Comparison of ENCODE assay signal across 8 cellular contexts in the genomic region with DNA sequence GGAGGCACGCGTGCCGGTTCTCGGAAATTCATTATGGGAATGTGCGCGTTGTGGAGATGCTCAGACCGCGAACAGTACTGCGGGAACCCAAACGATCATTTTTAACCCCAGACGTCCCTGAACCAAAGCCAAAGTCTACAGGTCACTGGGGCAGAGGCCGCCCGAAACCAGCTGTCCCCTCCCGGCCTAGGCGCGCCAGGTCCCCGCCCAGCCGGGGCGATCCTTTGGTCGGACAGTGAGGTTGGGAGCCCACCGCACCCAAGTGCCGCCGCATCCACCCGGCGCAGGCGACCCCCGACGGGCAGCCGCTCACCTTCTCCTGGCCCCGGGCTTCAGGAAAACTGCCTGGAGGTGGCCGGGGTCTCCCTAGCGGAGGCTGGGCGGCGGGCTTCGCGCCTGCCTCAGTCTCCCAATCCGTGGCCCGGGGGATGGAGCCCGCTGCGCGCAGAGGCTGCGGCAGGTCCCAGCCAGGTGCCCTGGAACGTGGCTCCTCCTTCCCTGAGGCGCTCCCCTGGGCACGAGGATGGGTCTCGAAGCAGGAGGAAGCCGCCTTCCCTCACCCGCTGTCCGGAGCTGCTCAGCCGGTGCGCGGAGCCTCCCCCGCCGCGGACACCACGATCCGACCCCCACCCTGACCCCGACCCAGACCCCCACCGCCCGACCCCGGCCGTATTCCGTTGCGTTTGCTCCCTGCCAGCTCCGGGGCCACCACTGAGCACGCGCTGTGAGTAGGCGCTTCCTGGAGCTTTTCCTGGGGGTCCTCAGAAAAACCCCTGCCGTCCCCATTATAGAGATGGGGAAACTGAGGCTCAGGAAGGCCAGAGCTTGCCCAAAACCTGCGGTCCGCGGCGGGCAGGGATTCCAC. TPM values are rescaled to one million over a fixed set of nuclear protein-coding genes. Genes with fewer than 3 reads are reported as not detected.
DNase-seq lines count a peak whose midpoint lies in the region; ATAC-seq and TF ChIP-seq lines count a peak whose summit lies in the region.

No MANE protein-coding gene starts in this region.

- intact Hi-C loops in CD4-positive, alpha-beta T cell (cut with DNase I, micrococcal nuclease) = loop anchor here (1.0 to 5.0 kb wide), 6 partner anchors 19 to 421 kb away; partner anchors contain the start of genes UBE2G2 (in 2 of the 2) and SUMO3 (in 1 of the 2)
- intact Hi-C loops in sciatic nerve (cut with DNase I) = no loop called here

- H3K36me3 ChIP-seq in Karpas-422 (ENCODE audit: insufficient read depth, low read length) = no peaks in the 10 kb centered on the region
- no peaks in the 10 kb centered on the region for H3K36me3 ChIP-seq in duodenal mucosa (ENCODE audit: control insufficient read depth in 1 of 2, insufficient read depth in 2 of 2, low read length in 2 of 2)

- H3K4me1 ChIP-seq in Karpas-422 (ENCODE audit: low read length) = peaks cover 83% of the 10 kb centered on the region
- H3K4me1 ChIP-seq in duodenal mucosa (ENCODE audit: control insufficient read depth in 1 of 2, insufficient read depth in 2 of 2, low read length in 2 of 2) = peaks cover 6 to 10% of the 10 kb centered on the region in 2 donors

- H3K9ac ChIP-seq in Karpas-422 (ENCODE audit: low read length) = peak overlapping the region; percentile 93
- no peak overlapping the region for H3K9ac ChIP-seq in duodenal mucosa (ENCODE audit: low read depth in 1 of 2, low read length in 2 of 2)

- H3K27ac Mint-ChIP-seq in CD4-positive, alpha-beta T cell = peak overlapping the region; percentile 96
- H3K27ac Mint-ChIP-seq in nephron progenitor cell = no peak overlapping the region

- H3K9me3 ChIP-seq in CD4-positive, alpha-beta T cell (ENCODE audit: control insufficient read depth, low read length) = no peaks in the 10 kb centered on the region
- no peaks in the 10 kb centered on the region for H3K9me3 ChIP-seq in Karpas-422 (ENCODE audit: low read length)
- H3K9me3 ChIP-seq in duodenal mucosa (ENCODE audit: control insufficient read depth in 1 of 2, low read length in 2 of 2) = no peaks in the 10 kb centered on the region

- H3K79me2 ChIP-seq in Karpas-422 (ENCODE audit: low read length) = peaks cover 6% of the 10 kb centered on the region; the same call in 1 of the 2 replicates

- H3K27me3 ChIP-seq in CD4-positive, alpha-beta T cell (ENCODE audit: control insufficient read depth, insufficient read depth, low read length) = no peaks in the 10 kb centered on the region
- H3K27me3 ChIP-seq in Karpas-422 (ENCODE audit: low read length) (no peaks in the 10 kb centered on the region), duodenal mucosa (ENCODE audit: control insufficient read depth in 1 of 2, insufficient read depth in 2 of 2, low read length in 2 of 2) (peaks cover 41 to 58% of the 10 kb centered on the region in 2 donors)

- H3K4me3 Mint-ChIP-seq in CD4-positive, alpha-beta T cell = peak overlapping the region; percentile 92
- H3K4me3 Mint-ChIP-seq in nephron progenitor cell = peak overlapping the region; percentile 74

- H3K4me3 ChIP-seq in Karpas-422 (ENCODE audit: low read length) (peak overlapping the region; percentile 75), duodenal mucosa (ENCODE audit: low read depth in 1 of 2, low read length in 2 of 2) (peak overlapping the region; percentile 11 to 28)

- peak overlapping the region; percentile 79 for H3K27ac ChIP-seq in CD4-positive, alpha-beta T cell (ENCODE audit: low read depth, low read length)
- H3K27ac ChIP-seq in Karpas-422 (ENCODE audit: low read length) (peak overlapping the region; percentile 100), duodenal mucosa (ENCODE audit: low read depth, low read length) (no peak overlapping the region)

- H3K27me3 Mint-ChIP-seq in CD4-positive, alpha-beta T cell = no peaks in the 10 kb centered on the region
- peaks cover 85% of the 10 kb centered on the region for H3K27me3 Mint-ChIP-seq in nephron progenitor cell (ENCODE audit: low read depth, poor library complexity)

- DNase-seq in CD4-positive, alpha-beta T cell = no peak
- DNase-seq in Karpas-422 (peak; percentile 88), nephron progenitor cell (no peak), sciatic nerve (ENCODE audit: low spot score) (no peak)

- CTCF ChIA-PET in CD4-positive, alpha-beta T cell (lab: Charles Lee) = interaction anchor here (1.0 to 6.3 kb wide), 7 partner anchors 15 to 130 kb away, joined by 5 to 56 read pairs (median 9); partner anchors contain the start of gene UBE2G2

- H3K4me2 ChIP-seq in Karpas-422 (ENCODE audit: low read depth, low read length, poor library complexity, severe bottlenecking) = peak overlapping the region; percentile 86

- TF ChIP-seq CTCF in CD4-positive, alpha-beta T cell (IDR thresholded peaks at IDR 0.05) = no peak
- no peak for TF ChIP-seq CTCF in nephron progenitor cell (IDR thresholded peaks at IDR 0.05)

- POLR2A ChIA-PET in CD4-positive, alpha-beta T cell (lab: Charles Lee) = interaction anchor here (0.7 to 9.5 kb wide), 12 partner anchors 11 to 138 kb away, joined by 3 to 362 read pairs (median 6); partner anchors contain the start of genes ITGB2, PTTG1IP and UBE2G2

- H3K9me3 Mint-ChIP-seq in CD4-positive, alpha-beta T cell = no peaks in the 10 kb centered on the region
- H3K9me3 Mint-ChIP-seq in nephron progenitor cell = peaks cover 4% of the 10 kb centered on the region

- no peak for ATAC-seq in CD4-positive, alpha-beta T cell (ENCODE audit: poor library complexity)
- ATAC-seq in HG03521 (IDR thresholded peaks at IDR 0.05; ENCODE audit: unreplicated experiment) = no peak
- ATAC-seq in HG02763 (IDR thresholded peaks at IDR 0.05; ENCODE audit: unreplicated experiment) = no peak
- no peak for ATAC-seq in sciatic nerve
- no peak for ATAC-seq in HG03378 (IDR thresholded peaks at IDR 0.05; ENCODE audit: unreplicated experiment)

- H3K36me3 Mint-ChIP-seq in CD4-positive, alpha-beta T cell (ENCODE audit: low read depth) = no peaks in the 10 kb centered on the region
- H3K36me3 Mint-ChIP-seq in nephron progenitor cell (ENCODE audit: low read depth) = no peaks in the 10 kb centered on the region

- peaks cover 47% of the 10 kb centered on the region for H3K4me1 Mint-ChIP-seq in CD4-positive, alpha-beta T cell (ENCODE audit: low read depth)
- peaks cover 36% of the 10 kb centered on the region for H3K4me1 Mint-ChIP-seq in nephron progenitor cell

- H4K20me1 ChIP-seq in Karpas-422 (ENCODE audit: insufficient read depth, low read depth, low read length) = no peaks in the 10 kb centered on the region

- no peak overlapping the region for H2AFZ ChIP-seq in Karpas-422 (ENCODE audit: low read length)

- no peaks in the 10 kb centered on the region for H3K9me2 ChIP-seq in Karpas-422 (replicated peaks; ENCODE audit: insufficient read depth, low read length)

RNA-seq across cellular contexts. Expression of gene SLX9, which starts 8.1 kb away (rescaled TPM):
- 1 to 10 TPM; 7.7 to 9.1 TPM for total RNA-seq in CD4-positive, alpha-beta T cell
- 12.2 and 48.7 TPM in 2 replicates for total RNA-seq in Karpas-422 (2014; rRNA removed; shearing (Covaris generic); ENCODE audit: low replicate concordance)
- total RNA-seq in sciatic nerve = 17.1 TPM

RNA-seq across cellular contexts. Expression of gene ITGB2, which starts 11.0 kb away (rescaled TPM):
- 100 to 1,000 TPM; 283 to 284 TPM for total RNA-seq in CD4-positive, alpha-beta T cell
- total RNA-seq in Karpas-422 (2014; rRNA removed; shearing (Covaris generic); ENCODE audit: low replicate concordance) = 252 and 484 TPM in 2 replicates
- 56.7 TPM for total RNA-seq in sciatic nerve

RNA-seq across cellular contexts. Expression of gene PTTG1IP, which starts 58.2 kb away (rescaled TPM):
- total RNA-seq in CD4-positive, alpha-beta T cell = 10 to 100 TPM; 99.0 to 99.5 TPM
- 37.8 and 44.7 TPM in 2 replicates for total RNA-seq in Karpas-422 (2014; rRNA removed; shearing (Covaris generic); ENCODE audit: low replicate concordance)
- 192 TPM for total RNA-seq in sciatic nerve
